Comparison of ENCODE assay signal across 16 cellular contexts in genomic region chr10:35012781-35013180, GRCh38.
"Had no signal": no experiment of that assay in that cellular context is flagged by ENCODE, and none has a peak within 500 bp of the region (broad histone marks: within the 10 kb centered on the region; RNA-seq: fewer than 3 reads in every experiment).

No MANE protein-coding gene starts in this region.

- H3K4me1 Mint-ChIP-seq: immature natural killer cell, nephron had no signal

- ATAC-seq: left colon, sciatic nerve had no signal

- H3K27ac ChIP-seq: breast epithelium, foreskin keratinocyte, transverse colon, VCaP had no signal

- H3K9me3 ChIP-seq: breast epithelium, transverse colon had no signal

- H3K27me3 Mint-ChIP-seq: activated CD4-positive, alpha-beta T cell treated with anti-CD3 and anti-CD28 coated beads, Interleukin-2, amount 10 ng/mL, durations not matched to agents 7 days and 5 days had no signal

- H3K27ac Mint-ChIP-seq: immature natural killer cell, nephron had no signal

- H3K4me3 Mint-ChIP-seq: immature natural killer cell, nephron had no signal

- DNase-seq: activated CD4-positive, alpha-beta T cell treated with anti-CD3 and anti-CD28 coated beads, Interleukin-2, amount 10 ng/mL, durations not matched to agents 7 days and 5 days; activated CD8-positive, alpha-beta memory T cell treated with anti-CD3 and anti-CD28 coated beads for 24 hours; aorta; dermis blood vessel endothelial cell; foreskin keratinocyte; head of caudate nucleus; immature natural killer cell; left colon; stimulated activated CD4-positive, alpha-beta T cell treated with anti-CD3 and anti-CD28 coated beads, Interleukin-2, amount 100 ng/mL, for 24 hours; stimulated activated naive CD4-positive, alpha-beta T cell; substantia nigra; transverse colon had no signal

- H3K4me1 ChIP-seq: breast epithelium, transverse colon had no signal

- H3K9me3 Mint-ChIP-seq: activated CD4-positive, alpha-beta T cell treated with anti-CD3 and anti-CD28 coated beads, Interleukin-2, amount 10 ng/mL, durations not matched to agents 7 days and 5 days; immature natural killer cell; nephron had no signal

- H3K4me3 ChIP-seq: breast epithelium, transverse colon had no signal

- H3K27me3 ChIP-seq: breast epithelium, foreskin keratinocyte, transverse colon had no signal
